ENCODE assay signal across 16 cellular contexts in the genomic region with DNA sequence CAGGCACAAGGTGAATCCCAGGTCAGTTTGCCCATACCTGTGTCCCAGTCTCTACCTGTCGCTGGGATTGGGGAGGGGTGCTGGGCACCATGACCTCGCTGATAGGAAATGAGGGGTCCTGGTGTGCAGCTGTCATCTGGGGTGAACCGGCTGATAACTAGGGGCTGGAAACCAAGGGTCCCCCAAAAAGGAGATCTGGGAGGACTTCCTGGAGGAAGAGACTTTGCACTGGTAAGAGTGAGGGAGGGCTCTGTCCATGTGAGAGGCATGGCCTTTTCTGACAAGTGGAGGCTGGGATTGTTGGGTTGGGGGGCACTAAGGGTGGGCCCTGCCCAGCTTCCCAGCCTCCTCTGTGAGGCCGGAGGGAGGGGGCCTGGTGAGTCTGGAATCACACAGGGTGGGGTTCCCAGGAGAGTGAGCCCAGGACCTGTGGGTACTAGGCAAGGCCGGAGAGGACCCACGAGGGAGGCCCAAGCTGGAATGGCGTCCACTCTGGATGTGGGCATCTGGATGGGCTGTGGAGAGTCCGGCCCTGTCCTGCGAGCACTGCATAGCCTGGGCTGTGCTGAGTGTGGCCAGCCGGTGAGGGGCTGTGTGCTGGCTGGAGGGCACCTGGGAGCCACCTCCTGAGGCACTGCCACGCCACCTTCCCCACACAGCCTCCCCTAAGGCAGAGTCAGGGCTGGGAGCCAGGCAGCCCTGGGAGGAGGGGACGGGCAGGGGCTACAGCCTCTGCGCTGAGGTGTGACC. TPM values are rescaled to one million over a fixed set of nuclear protein-coding genes. Genes with fewer than 3 reads are reported as not detected.
DNase-seq lines count a peak whose midpoint lies in the region; ATAC-seq and TF ChIP-seq lines count a peak whose summit lies in the region.
"Had no signal": no experiment of that assay in that cellular context is flagged by ENCODE, and none has a peak within 500 bp of the region (broad histone marks: within the 10 kb centered on the region; RNA-seq: fewer than 3 reads in every experiment).

No MANE protein-coding gene starts in this region.

- intact Hi-C loops in Panc1 (cut with micrococcal nuclease; ENCODE audit: unreplicated experiment) (loop anchor here (10.0 kb wide), 1 partner anchor 58 kb away; a partner anchor contains a TSS), colonic mucosa (cut with DNase I) (loop anchor here (5.0 kb wide), 1 partner anchor 365 kb away; no protein-coding TSS in a partner anchor)

- BruUV-seq in Panc1 (replicated peaks; lab: Mats Ljungman, UMichigan): no TSS peak

- DNase-seq in activated T-cell treated with anti-CD3 and anti-CD28 coated beads, Interleukin-2, amount 50 U/mL, for 4 hours: no peak
- no peak for DNase-seq in activated T-cell treated with anti-CD3 and anti-CD28 coated beads, Interleukin-2, amount 50 U/mL, for 48 hours
- DNase-seq in Panc1 (ENCODE audit: low read depth, low spot score): no peak
- no peak for DNase-seq in colonic mucosa
- DNase-seq in NCI-H2107 (lab: John Stamatoyannopoulos, UW): no peak
- no peak for DNase-seq in stimulated activated CD4-positive, alpha-beta T cell treated with anti-CD3 and anti-CD28 coated beads, Interleukin-2, amount 100 ng/mL, for 48 hours
- DNase-seq: activated CD8-positive, alpha-beta memory T cell treated with anti-CD3 and anti-CD28 coated beads, Interleukin-2, amount 50 U/mL, for 4 hours; aorta; HFFc6; KBM-7; NCI-H1417 treated with DMSO at 0.1 percent for 48 hours; psoas muscle had no signal

- H3K27ac ChIP-seq in Panc1 (ENCODE audit: low read length): 0 out of 2 replicates have a peak overlapping the region, but pooled peaks have one; percentile 17
- no peak overlapping the region for H3K27ac ChIP-seq in colonic mucosa
- H3K27ac ChIP-seq: psoas muscle had no signal

- peak overlapping the region; percentile 89 for H3K27ac Mint-ChIP-seq in stimulated activated memory B cell treated with anti-CD40 and anti-IgM and Interleukin-4, amounts not matched to agents 10 μg/mL and 1 μg/mL and 100 μg/mL, for 72 hours
- H3K27ac Mint-ChIP-seq: dendritic cell treated with granulocyte-macrophage colony-stimulating factor and Interleukin-4, amounts not matched to agents 40 ng/mL and 50 ng/mL, for 4 days; HFFc6 had no signal

- ATAC-seq in activated T-cell treated with anti-CD3 and anti-CD28 coated beads, Interleukin-2, amount 50 U/mL, for 4 hours: no peak
- ATAC-seq in Panc1 (no peak), HG03378 (IDR thresholded peaks at IDR 0.05; ENCODE audit: unreplicated experiment) (no peak)
- no peak for ATAC-seq in stimulated activated memory B cell treated with anti-CD40 and anti-IgM and Interleukin-4, amounts not matched to agents 10 μg/mL and 1 μg/mL and 100 μg/mL, for 72 hours
- ATAC-seq: left lobe of liver, psoas muscle had no signal

- peaks cover 36% of the 10 kb centered on the region for H3K4me1 Mint-ChIP-seq in activated T-cell treated with anti-CD3 and anti-CD28 coated beads, Interleukin-2, amount 50 U/mL, for 4 hours (ENCODE audit: low read depth)
- peaks cover 47% of the 10 kb centered on the region for H3K4me1 Mint-ChIP-seq in stimulated activated memory B cell treated with anti-CD40 and anti-IgM and Interleukin-4, amounts not matched to agents 10 μg/mL and 1 μg/mL and 100 μg/mL, for 72 hours

- POLR2A ChIA-PET in Panc1 (lab: Charles Lee): no interaction called here

- peak overlapping the region; percentile 73 to 78 for H3K9ac ChIP-seq in colonic mucosa (ENCODE audit: low read depth in 2 of 2, low read length in 2 of 2)

- CTCF ChIA-PET in Panc1 (lab: Charles Lee): no interaction called here

- no peaks in the 10 kb centered on the region for H3K9me3 Mint-ChIP-seq in activated T-cell treated with anti-CD3 and anti-CD28 coated beads, Interleukin-2, amount 50 U/mL, for 4 hours
- H3K9me3 Mint-ChIP-seq in stimulated activated memory B cell treated with anti-CD40 and anti-IgM and Interleukin-4, amounts not matched to agents 10 μg/mL and 1 μg/mL and 100 μg/mL, for 72 hours: no peaks in the 10 kb centered on the region
- H3K9me3 Mint-ChIP-seq: dendritic cell treated with granulocyte-macrophage colony-stimulating factor and Interleukin-4, amounts not matched to agents 40 ng/mL and 50 ng/mL, for 4 days; HFFc6 had no signal

- H3K36me3 Mint-ChIP-seq in activated T-cell treated with anti-CD3 and anti-CD28 coated beads, Interleukin-2, amount 50 U/mL, for 4 hours (ENCODE audit: insufficient read depth): no peaks in the 10 kb centered on the region
- no peaks in the 10 kb centered on the region for H3K36me3 Mint-ChIP-seq in stimulated activated memory B cell treated with anti-CD40 and anti-IgM and Interleukin-4, amounts not matched to agents 10 μg/mL and 1 μg/mL and 100 μg/mL, for 72 hours

- H3K9me3 ChIP-seq in Panc1 (ENCODE audit: control insufficient read depth, insufficient read depth, low read depth, low read length) (no peaks in the 10 kb centered on the region), colonic mucosa (no peaks in the 10 kb centered on the region)
- H3K9me3 ChIP-seq: psoas muscle had no signal

- H3K4me1 ChIP-seq in Panc1 (ENCODE audit: control insufficient read depth, insufficient read depth, low read length): peaks cover 33% of the 10 kb centered on the region
- H3K4me1 ChIP-seq in colonic mucosa: peaks cover 12% of the 10 kb centered on the region

- H3K4me3 ChIP-seq in Panc1 (ENCODE audit: low read depth in 2 of 2, low read length in 2 of 2) (no peak overlapping the region), colonic mucosa (no peak overlapping the region)
- H3K4me3 ChIP-seq: psoas muscle had no signal

- in situ Hi-C loops in Panc1 (cut with HindIII; ENCODE audit: low pct_unique_long_range_greater_than_20kb, low sequenced_read_pairs): no loop called here

- no peaks in the 10 kb centered on the region for H3K36me3 ChIP-seq in Panc1 (ENCODE audit: control insufficient read depth, insufficient read depth, low read length)
- no peaks in the 10 kb centered on the region for H3K36me3 ChIP-seq in colonic mucosa

- H3K4me3 Mint-ChIP-seq in activated T-cell treated with anti-CD3 and anti-CD28 coated beads, Interleukin-2, amount 50 U/mL, for 4 hours: peak overlapping the region; percentile 79
- H3K4me3 Mint-ChIP-seq in stimulated activated memory B cell treated with anti-CD40 and anti-IgM and Interleukin-4, amounts not matched to agents 10 μg/mL and 1 μg/mL and 100 μg/mL, for 72 hours: no peak overlapping the region
- H3K4me3 Mint-ChIP-seq: dendritic cell treated with granulocyte-macrophage colony-stimulating factor and Interleukin-4, amounts not matched to agents 40 ng/mL and 50 ng/mL, for 4 days; HFFc6 had no signal

- no peak for TF ChIP-seq CTCF in Panc1 (IDR thresholded peaks at IDR 0.05)
- TF ChIP-seq CTCF in colonic mucosa (IDR thresholded peaks at IDR 0.05): no peak

- H3K27me3 ChIP-seq in Panc1 (ENCODE audit: control insufficient read depth, insufficient read depth, low read length): no peaks in the 10 kb centered on the region
- H3K27me3 ChIP-seq in colonic mucosa: no peaks in the 10 kb centered on the region

- H3K27me3 Mint-ChIP-seq in activated T-cell treated with anti-CD3 and anti-CD28 coated beads, Interleukin-2, amount 50 U/mL, for 4 hours (ENCODE audit: low read depth): no peaks in the 10 kb centered on the region
- no peaks in the 10 kb centered on the region for H3K27me3 Mint-ChIP-seq in stimulated activated memory B cell treated with anti-CD40 and anti-IgM and Interleukin-4, amounts not matched to agents 10 μg/mL and 1 μg/mL and 100 μg/mL, for 72 hours

RNA-seq across cellular contexts. Expression of a gene that starts 4.9 kb away (rescaled TPM):
- 10 to 100 TPM; 23.4 to 23.6 (median 23.6) TPM for total RNA-seq in activated T-cell treated with anti-CD3 and anti-CD28 coated beads, Interleukin-2, amount 50 U/mL, for 4 hours
- total RNA-seq in Panc1 (2021; ENCODE audit: unreplicated experiment) (49.8 TPM), colonic mucosa (10 to 100 TPM; 15.0 to 22.7 TPM)
- polyA plus RNA-seq in Panc1 (2012; ENCODE audit: insufficient read length): 69.0 TPM

RNA-seq across cellular contexts. Expression of a gene that starts 25.6 kb away (rescaled TPM):
- total RNA-seq in activated T-cell treated with anti-CD3 and anti-CD28 coated beads, Interleukin-2, amount 50 U/mL, for 4 hours: 100 to 1,000 TPM; 153 to 170 (median 170) TPM
- total RNA-seq in Panc1 (2021; ENCODE audit: unreplicated experiment): 235 TPM
- polyA plus RNA-seq in Panc1 (2012; ENCODE audit: insufficient read length): 207 TPM
- total RNA-seq in colonic mucosa: 100 to 1,000 TPM; 190 to 216 TPM

RNA-seq across cellular contexts. Expression of a gene that starts 25.9 kb away (rescaled TPM):
- 1 to 10 TPM; 6.4 to 7.0 (median 6.7) TPM for total RNA-seq in activated T-cell treated with anti-CD3 and anti-CD28 coated beads, Interleukin-2, amount 50 U/mL, for 4 hours
- total RNA-seq in Panc1 (2021; ENCODE audit: unreplicated experiment) (21.3 TPM), colonic mucosa (10 to 100 TPM; 11.3 to 18.9 TPM)
- 13.2 TPM for polyA plus RNA-seq in Panc1 (2012; ENCODE audit: insufficient read length)

RNA-seq across cellular contexts. Expression of a gene that starts 58.8 kb away (rescaled TPM):
- total RNA-seq in activated T-cell treated with anti-CD3 and anti-CD28 coated beads, Interleukin-2, amount 50 U/mL, for 4 hours: 1 to 10 TPM in 1 of 3 donors, under 1 TPM in 2; 0.58 to 1.3 (median 0.81) TPM
- total RNA-seq in Panc1 (2021; ENCODE audit: unreplicated experiment) (41.2 TPM), colonic mucosa (1 to 10 TPM; 2.0 to 3.8 TPM)
- 69.7 TPM for polyA plus RNA-seq in Panc1 (2012; ENCODE audit: insufficient read length)
- polyA plus RNA-seq: aorta had no signal
